In the genomic region with DNA sequence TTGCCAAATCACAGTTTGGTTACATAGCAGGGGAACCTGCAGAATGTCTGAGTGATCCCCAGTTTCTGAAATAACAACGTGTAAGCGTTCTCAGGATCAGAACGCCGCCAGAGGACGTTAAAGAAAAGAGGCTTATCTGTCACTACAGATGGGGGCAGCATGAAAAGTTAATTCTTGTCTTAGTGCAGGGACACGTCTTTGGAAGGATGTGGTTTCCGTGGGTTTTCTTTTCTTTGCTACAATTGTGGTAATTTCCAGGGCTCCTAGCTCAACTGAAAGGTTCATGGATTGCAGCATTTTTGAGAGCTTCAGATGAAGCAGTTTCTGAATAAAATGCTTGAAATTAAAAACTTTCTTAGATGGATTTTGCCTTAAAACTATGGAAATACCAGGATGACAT, we compare ENCODE assay signal across 8 cellular contexts.
DNase-seq lines count a peak whose midpoint lies in the region; ATAC-seq, FAIRE-seq and TF ChIP-seq lines count a peak whose summit lies in the region.

No MANE protein-coding gene starts in this region.

- peaks cover 71% of the 10 kb centered on the region for H3K4me1 Mint-ChIP-seq in activated naive CD8-positive, alpha-beta T cell treated with anti-CD3 and anti-CD28 coated beads, Interleukin-2, amount 50 U/mL, for 24 hours

- TF ChIP-seq POLR2A in H54 (IDR thresholded peaks at IDR 0.05; ENCODE audit: low read depth, low read length): no peak

- DNase-seq in stimulated activated CD4-positive, alpha-beta T cell treated with anti-CD3 and anti-CD28 coated beads, Interleukin-15, amount 100 ng/mL, for 24 hours: peak; percentile 58
- DNase-seq in stimulated activated CD4-positive, alpha-beta T cell treated with anti-CD3 and anti-CD28 coated beads, Interleukin-4, amount 100 ng/mL, for 1 hour: no peak
- DNase-seq in SKM-1 treated with dmso at 0.1 percent for 144 hours (lab: John Stamatoyannopoulos, UW; ENCODE audit: unreplicated experiment) (peak; percentile 66), NCI-H748 (lab: John Stamatoyannopoulos, UW; ENCODE audit: unreplicated experiment) (no peak), mucosa of gallbladder (ENCODE audit: low spot score) (no peak), H54 (ENCODE audit: insufficient read length, low spot score) (no peak)
- DNase-seq in activated naive CD8-positive, alpha-beta T cell treated with anti-CD3 and anti-CD28 coated beads, Interleukin-2, amount 50 U/mL, for 24 hours: peak; percentile 52

- H3K27ac ChIP-seq in thymus (ENCODE audit: low read depth): peak overlapping the region; percentile 36

- H3K36me3 Mint-ChIP-seq in activated naive CD8-positive, alpha-beta T cell treated with anti-CD3 and anti-CD28 coated beads, Interleukin-2, amount 50 U/mL, for 24 hours (ENCODE audit: low read depth): peaks cover 64% of the 10 kb centered on the region

- H3K27me3 Mint-ChIP-seq in activated naive CD8-positive, alpha-beta T cell treated with anti-CD3 and anti-CD28 coated beads, Interleukin-2, amount 50 U/mL, for 24 hours: no peaks in the 10 kb centered on the region

- peak; percentile 68 for ATAC-seq in activated naive CD8-positive, alpha-beta T cell treated with anti-CD3 and anti-CD28 coated beads, Interleukin-2, amount 50 U/mL, for 24 hours

- H3K4me1 ChIP-seq in thymus (ENCODE audit: control insufficient read depth, insufficient read depth, low read length): peaks cover 13% of the 10 kb centered on the region

- no peaks in the 10 kb centered on the region for H3K9me3 ChIP-seq in thymus (ENCODE audit: control insufficient read depth)

- H3K9me3 Mint-ChIP-seq in activated naive CD8-positive, alpha-beta T cell treated with anti-CD3 and anti-CD28 coated beads, Interleukin-2, amount 50 U/mL, for 24 hours: peaks cover 6% of the 10 kb centered on the region

- WGBS in thymus: 9% methylated on average over 7 of the region's 7 CpGs

- no peak for FAIRE-seq in H54 (lab: Jason Lieb, UNC)

- peaks cover 26% of the 10 kb centered on the region for H3K36me3 ChIP-seq in thymus (ENCODE audit: control insufficient read depth, insufficient read depth)

- peak overlapping the region; percentile 82 for H3K4me3 Mint-ChIP-seq in activated naive CD8-positive, alpha-beta T cell treated with anti-CD3 and anti-CD28 coated beads, Interleukin-2, amount 50 U/mL, for 24 hours

- H3K27ac Mint-ChIP-seq in activated naive CD8-positive, alpha-beta T cell treated with anti-CD3 and anti-CD28 coated beads, Interleukin-2, amount 50 U/mL, for 24 hours: peak overlapping the region; percentile 99

- no peaks in the 10 kb centered on the region for H3K27me3 ChIP-seq in thymus (ENCODE audit: control insufficient read depth, insufficient read depth)

- H3K4me3 ChIP-seq in thymus (ENCODE audit: low read length): no peak overlapping the region

Comparison
In these comparisons a context has a peak if more than half of its experiments do, and no peak if none do; other contexts are left out.
1. DNase-seq: peak in stimulated activated CD4-positive, alpha-beta T cell treated with anti-CD3 and anti-CD28 coated beads, Interleukin-15, amount 100 ng/mL, for 24 hours (single experiment), SKM-1 treated with dmso at 0.1 percent for 144 hours (single experiment) and activated naive CD8-positive, alpha-beta T cell treated with anti-CD3 and anti-CD28 coated beads, Interleukin-2, amount 50 U/mL, for 24 hours (single experiment); none in stimulated activated CD4-positive, alpha-beta T cell treated with anti-CD3 and anti-CD28 coated beads, Interleukin-4, amount 100 ng/mL, for 1 hour (single experiment), NCI-H748 (single experiment), mucosa of gallbladder (single experiment) and H54 (single experiment).